ENCODE assay signal across 1 cellular context in the genomic region with DNA sequence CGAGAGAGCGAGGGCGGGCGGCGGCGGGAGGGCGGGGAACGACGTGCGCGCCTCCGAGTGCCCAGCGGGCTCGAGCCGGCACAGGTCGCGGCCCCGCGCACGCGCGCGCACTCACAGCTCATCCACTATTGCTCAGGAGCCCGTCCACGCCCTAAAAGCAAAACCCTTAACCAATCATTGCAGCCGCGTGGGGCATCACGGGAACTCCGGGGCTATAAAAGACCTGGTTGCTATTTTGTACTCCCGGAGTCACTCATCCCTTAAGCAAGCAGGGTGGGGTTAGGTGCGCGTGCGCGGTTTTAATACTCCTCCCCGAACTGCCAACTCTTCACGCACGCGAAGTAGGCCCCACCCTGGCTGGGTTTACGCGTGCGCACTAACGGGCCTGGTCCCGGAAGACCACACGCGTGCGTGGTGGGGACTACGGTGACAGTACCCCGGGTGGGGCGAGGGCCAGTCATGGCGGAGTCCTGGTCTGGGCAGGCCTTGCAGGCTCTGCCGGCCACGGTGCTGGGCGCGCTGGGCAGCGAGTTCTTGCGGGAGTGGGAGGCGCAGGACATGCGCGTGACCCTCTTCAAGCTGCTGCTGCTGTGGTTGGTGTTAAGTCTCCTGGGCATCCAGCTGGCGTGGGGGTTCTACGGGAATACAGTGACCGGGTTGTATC.
TF ChIP-seq lines count a peak whose summit lies in the region.

A gene (minus strand): TSS at position 9 of the 664 bp plus-strand sequence. CDS start 36,387 bp downstream, outside the sequence.
A gene with protein sequence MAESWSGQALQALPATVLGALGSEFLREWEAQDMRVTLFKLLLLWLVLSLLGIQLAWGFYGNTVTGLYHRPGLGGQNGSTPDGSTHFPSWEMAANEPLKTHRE (plus strand): TSS at position 456 of the 664 bp plus-strand sequence. CDS start 4 bp downstream, at position 460.

TF ChIP-seq in K562, 482 proteins besides CTCF, POLR2A, EP300 and RAD21 (continued from another document and continues in another):
- TF ChIP-seq, protein P1, sequence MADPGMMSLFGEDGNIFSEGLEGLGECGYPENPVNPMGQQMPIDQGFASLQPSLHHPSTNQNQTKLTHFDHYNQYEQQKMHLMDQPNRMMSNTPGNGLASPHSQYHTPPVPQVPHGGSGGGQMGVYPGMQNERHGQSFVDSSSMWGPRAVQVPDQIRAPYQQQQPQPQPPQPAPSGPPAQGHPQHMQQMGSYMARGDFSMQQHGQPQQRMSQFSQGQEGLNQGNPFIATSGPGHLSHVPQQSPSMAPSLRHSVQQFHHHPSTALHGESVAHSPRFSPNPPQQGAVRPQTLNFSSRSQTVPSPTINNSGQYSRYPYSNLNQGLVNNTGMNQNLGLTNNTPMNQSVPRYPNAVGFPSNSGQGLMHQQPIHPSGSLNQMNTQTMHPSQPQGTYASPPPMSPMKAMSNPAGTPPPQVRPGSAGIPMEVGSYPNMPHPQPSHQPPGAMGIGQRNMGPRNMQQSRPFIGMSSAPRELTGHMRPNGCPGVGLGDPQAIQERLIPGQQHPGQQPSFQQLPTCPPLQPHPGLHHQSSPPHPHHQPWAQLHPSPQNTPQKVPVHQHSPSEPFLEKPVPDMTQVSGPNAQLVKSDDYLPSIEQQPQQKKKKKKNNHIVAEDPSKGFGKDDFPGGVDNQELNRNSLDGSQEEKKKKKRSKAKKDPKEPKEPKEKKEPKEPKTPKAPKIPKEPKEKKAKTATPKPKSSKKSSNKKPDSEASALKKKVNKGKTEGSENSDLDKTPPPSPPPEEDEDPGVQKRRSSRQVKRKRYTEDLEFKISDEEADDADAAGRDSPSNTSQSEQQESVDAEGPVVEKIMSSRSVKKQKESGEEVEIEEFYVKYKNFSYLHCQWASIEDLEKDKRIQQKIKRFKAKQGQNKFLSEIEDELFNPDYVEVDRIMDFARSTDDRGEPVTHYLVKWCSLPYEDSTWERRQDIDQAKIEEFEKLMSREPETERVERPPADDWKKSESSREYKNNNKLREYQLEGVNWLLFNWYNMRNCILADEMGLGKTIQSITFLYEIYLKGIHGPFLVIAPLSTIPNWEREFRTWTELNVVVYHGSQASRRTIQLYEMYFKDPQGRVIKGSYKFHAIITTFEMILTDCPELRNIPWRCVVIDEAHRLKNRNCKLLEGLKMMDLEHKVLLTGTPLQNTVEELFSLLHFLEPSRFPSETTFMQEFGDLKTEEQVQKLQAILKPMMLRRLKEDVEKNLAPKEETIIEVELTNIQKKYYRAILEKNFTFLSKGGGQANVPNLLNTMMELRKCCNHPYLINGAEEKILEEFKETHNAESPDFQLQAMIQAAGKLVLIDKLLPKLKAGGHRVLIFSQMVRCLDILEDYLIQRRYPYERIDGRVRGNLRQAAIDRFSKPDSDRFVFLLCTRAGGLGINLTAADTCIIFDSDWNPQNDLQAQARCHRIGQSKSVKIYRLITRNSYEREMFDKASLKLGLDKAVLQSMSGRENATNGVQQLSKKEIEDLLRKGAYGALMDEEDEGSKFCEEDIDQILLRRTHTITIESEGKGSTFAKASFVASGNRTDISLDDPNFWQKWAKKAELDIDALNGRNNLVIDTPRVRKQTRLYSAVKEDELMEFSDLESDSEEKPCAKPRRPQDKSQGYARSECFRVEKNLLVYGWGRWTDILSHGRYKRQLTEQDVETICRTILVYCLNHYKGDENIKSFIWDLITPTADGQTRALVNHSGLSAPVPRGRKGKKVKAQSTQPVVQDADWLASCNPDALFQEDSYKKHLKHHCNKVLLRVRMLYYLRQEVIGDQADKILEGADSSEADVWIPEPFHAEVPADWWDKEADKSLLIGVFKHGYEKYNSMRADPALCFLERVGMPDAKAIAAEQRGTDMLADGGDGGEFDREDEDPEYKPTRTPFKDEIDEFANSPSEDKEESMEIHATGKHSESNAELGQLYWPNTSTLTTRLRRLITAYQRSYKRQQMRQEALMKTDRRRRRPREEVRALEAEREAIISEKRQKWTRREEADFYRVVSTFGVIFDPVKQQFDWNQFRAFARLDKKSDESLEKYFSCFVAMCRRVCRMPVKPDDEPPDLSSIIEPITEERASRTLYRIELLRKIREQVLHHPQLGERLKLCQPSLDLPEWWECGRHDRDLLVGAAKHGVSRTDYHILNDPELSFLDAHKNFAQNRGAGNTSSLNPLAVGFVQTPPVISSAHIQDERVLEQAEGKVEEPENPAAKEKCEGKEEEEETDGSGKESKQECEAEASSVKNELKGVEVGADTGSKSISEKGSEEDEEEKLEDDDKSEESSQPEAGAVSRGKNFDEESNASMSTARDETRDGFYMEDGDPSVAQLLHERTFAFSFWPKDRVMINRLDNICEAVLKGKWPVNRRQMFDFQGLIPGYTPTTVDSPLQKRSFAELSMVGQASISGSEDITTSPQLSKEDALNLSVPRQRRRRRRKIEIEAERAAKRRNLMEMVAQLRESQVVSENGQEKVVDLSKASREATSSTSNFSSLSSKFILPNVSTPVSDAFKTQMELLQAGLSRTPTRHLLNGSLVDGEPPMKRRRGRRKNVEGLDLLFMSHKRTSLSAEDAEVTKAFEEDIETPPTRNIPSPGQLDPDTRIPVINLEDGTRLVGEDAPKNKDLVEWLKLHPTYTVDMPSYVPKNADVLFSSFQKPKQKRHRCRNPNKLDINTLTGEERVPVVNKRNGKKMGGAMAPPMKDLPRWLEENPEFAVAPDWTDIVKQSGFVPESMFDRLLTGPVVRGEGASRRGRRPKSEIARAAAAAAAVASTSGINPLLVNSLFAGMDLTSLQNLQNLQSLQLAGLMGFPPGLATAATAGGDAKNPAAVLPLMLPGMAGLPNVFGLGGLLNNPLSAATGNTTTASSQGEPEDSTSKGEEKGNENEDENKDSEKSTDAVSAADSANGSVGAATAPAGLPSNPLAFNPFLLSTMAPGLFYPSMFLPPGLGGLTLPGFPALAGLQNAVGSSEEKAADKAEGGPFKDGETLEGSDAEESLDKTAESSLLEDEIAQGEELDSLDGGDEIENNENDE (IDR thresholded peaks at IDR 0.05; ENCODE audit: low read depth, low read length): no peak
- TF ChIP-seq ETV6 (IDR thresholded peaks at IDR 0.05; ENCODE audit: borderline replicate concordance in 1 of 2, low read depth in 2 of 2, low read length in 1 of 2): no peak
- no peak for TF ChIP-seq ETV6 (CRISPR knock-in tag; IDR thresholded peaks at IDR 0.05; ENCODE audit: borderline replicate concordance)
- TF ChIP-seq, protein P2, sequence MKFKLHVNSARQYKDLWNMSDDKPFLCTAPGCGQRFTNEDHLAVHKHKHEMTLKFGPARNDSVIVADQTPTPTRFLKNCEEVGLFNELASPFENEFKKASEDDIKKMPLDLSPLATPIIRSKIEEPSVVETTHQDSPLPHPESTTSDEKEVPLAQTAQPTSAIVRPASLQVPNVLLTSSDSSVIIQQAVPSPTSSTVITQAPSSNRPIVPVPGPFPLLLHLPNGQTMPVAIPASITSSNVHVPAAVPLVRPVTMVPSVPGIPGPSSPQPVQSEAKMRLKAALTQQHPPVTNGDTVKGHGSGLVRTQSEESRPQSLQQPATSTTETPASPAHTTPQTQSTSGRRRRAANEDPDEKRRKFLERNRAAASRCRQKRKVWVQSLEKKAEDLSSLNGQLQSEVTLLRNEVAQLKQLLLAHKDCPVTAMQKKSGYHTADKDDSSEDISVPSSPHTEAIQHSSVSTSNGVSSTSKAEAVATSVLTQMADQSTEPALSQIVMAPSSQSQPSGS (CRISPR knock-in tag; IDR thresholded peaks at IDR 0.05): no peak
- TF ChIP-seq, protein P3, sequence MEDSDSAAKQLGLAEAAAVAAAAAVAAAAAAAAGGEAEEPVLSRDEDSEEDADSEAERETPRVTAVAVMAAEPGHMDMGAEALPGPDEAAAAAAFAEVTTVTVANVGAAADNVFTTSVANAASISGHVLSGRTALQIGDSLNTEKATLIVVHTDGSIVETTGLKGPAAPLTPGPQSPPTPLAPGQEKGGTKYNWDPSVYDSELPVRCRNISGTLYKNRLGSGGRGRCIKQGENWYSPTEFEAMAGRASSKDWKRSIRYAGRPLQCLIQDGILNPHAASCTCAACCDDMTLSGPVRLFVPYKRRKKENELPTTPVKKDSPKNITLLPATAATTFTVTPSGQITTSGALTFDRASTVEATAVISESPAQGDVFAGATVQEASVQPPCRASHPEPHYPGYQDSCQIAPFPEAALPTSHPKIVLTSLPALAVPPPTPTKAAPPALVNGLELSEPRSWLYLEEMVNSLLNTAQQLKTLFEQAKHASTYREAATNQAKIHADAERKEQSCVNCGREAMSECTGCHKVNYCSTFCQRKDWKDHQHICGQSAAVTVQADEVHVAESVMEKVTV (CRISPR knock-in tag; IDR thresholded peaks at IDR 0.05): no peak
- TF ChIP-seq HSF4 (CRISPR knock-in tag; IDR thresholded peaks at IDR 0.05; ENCODE audit: borderline replicate concordance): no peak
- TF ChIP-seq, protein P4, sequence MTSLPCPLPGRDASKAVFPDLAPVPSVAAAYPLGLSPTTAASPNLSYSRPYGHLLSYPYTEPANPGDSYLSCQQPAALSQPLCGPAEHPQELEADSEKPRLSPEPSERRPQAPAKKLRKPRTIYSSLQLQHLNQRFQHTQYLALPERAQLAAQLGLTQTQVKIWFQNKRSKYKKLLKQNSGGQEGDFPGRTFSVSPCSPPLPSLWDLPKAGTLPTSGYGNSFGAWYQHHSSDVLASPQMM (CRISPR knock-in tag; IDR thresholded peaks at IDR 0.05): no peak
- 0 out of 2 replicates have a peak, but pooled peaks have one; percentile 27 for TF ChIP-seq ZNF263 (CRISPR knock-in tag; IDR thresholded peaks at IDR 0.05; ENCODE audit: borderline replicate concordance)
- TF ChIP-seq ETV1 (tag; conservative IDR thresholded peaks at IDR 0.05; ENCODE audit: low read depth): no peak
- no peak for TF ChIP-seq SP2 (IDR thresholded peaks at IDR 0.05; ENCODE audit: extremely low read depth, low read depth, low read length, poor library complexity, severe bottlenecking)
- TF ChIP-seq PHB2 (IDR thresholded peaks at IDR 0.05; ENCODE audit: low read depth): no peak
- TF ChIP-seq FOXA3 (CRISPR knock-in tag; conservative IDR thresholded peaks at IDR 0.05 in 1 of 2, IDR thresholded peaks at IDR 0.05 in 1 of 2): no peak
- peak; percentile 85; the same call in 1 of the 2 replicates for TF ChIP-seq TGIF2 (CRISPR knock-in tag; IDR thresholded peaks at IDR 0.05)
- TF ChIP-seq EGR1 (conservative IDR thresholded peaks at IDR 0.05): no peak
- TF ChIP-seq, protein P5, sequence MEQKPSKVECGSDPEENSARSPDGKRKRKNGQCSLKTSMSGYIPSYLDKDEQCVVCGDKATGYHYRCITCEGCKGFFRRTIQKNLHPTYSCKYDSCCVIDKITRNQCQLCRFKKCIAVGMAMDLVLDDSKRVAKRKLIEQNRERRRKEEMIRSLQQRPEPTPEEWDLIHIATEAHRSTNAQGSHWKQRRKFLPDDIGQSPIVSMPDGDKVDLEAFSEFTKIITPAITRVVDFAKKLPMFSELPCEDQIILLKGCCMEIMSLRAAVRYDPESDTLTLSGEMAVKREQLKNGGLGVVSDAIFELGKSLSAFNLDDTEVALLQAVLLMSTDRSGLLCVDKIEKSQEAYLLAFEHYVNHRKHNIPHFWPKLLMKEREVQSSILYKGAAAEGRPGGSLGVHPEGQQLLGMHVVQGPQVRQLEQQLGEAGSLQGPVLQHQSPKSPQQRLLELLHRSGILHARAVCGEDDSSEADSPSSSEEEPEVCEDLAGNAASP (IDR thresholded peaks at IDR 0.05): no peak
- TF ChIP-seq, protein P6, sequence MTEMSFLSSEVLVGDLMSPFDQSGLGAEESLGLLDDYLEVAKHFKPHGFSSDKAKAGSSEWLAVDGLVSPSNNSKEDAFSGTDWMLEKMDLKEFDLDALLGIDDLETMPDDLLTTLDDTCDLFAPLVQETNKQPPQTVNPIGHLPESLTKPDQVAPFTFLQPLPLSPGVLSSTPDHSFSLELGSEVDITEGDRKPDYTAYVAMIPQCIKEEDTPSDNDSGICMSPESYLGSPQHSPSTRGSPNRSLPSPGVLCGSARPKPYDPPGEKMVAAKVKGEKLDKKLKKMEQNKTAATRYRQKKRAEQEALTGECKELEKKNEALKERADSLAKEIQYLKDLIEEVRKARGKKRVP (CRISPR knock-in tag; IDR thresholded peaks at IDR 0.05): no peak
- TF ChIP-seq NELFE (IDR thresholded peaks at IDR 0.05; ENCODE audit: insufficient read depth, insufficient read length): peak; percentile 42
- TF ChIP-seq, protein P7, sequence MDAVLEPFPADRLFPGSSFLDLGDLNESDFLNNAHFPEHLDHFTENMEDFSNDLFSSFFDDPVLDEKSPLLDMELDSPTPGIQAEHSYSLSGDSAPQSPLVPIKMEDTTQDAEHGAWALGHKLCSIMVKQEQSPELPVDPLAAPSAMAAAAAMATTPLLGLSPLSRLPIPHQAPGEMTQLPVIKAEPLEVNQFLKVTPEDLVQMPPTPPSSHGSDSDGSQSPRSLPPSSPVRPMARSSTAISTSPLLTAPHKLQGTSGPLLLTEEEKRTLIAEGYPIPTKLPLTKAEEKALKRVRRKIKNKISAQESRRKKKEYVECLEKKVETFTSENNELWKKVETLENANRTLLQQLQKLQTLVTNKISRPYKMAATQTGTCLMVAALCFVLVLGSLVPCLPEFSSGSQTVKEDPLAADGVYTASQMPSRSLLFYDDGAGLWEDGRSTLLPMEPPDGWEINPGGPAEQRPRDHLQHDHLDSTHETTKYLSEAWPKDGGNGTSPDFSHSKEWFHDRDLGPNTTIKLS (IDR thresholded peaks at IDR 0.05; ENCODE audit: borderline replicate concordance, low read depth): peak; percentile 76; the same call in 1 of the 2 replicates
- 0 out of 2 replicates have a peak, but pooled peaks have one; percentile 19 for TF ChIP-seq MYNN (IDR thresholded peaks at IDR 0.05)
- TF ChIP-seq MYNN (CRISPR knock-in tag; IDR thresholded peaks at IDR 0.05): no peak
- no peak for TF ChIP-seq CCNT2 (IDR thresholded peaks at IDR 0.05; ENCODE audit: borderline replicate concordance, extremely low read depth, insufficient read length, low read depth, low read length)
- no peak for TF ChIP-seq MTF1 (CRISPR knock-in tag; IDR thresholded peaks at IDR 0.05; ENCODE audit: borderline replicate concordance)
- TF ChIP-seq SMARCA4 (IDR thresholded peaks at IDR 0.05): no peak
- TF ChIP-seq CREM (IDR thresholded peaks at IDR 0.05; ENCODE audit: low read depth): peak; percentile 55
- TF ChIP-seq, protein P8, sequence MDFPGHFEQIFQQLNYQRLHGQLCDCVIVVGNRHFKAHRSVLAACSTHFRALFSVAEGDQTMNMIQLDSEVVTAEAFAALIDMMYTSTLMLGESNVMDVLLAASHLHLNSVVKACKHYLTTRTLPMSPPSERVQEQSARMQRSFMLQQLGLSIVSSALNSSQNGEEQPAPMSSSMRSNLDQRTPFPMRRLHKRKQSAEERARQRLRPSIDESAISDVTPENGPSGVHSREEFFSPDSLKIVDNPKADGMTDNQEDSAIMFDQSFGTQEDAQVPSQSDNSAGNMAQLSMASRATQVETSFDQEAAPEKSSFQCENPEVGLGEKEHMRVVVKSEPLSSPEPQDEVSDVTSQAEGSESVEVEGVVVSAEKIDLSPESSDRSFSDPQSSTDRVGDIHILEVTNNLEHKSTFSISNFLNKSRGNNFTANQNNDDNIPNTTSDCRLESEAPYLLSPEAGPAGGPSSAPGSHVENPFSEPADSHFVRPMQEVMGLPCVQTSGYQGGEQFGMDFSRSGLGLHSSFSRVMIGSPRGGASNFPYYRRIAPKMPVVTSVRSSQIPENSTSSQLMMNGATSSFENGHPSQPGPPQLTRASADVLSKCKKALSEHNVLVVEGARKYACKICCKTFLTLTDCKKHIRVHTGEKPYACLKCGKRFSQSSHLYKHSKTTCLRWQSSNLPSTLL (IDR thresholded peaks at IDR 0.05): no peak
- TF ChIP-seq CHD1 (IDR thresholded peaks at IDR 0.05; ENCODE audit: low read length): no peak
